10 cellular contexts compared by ENCODE assay signal in genomic region chr2:111157071-111157661, GRCh38. TPM values are rescaled to one million over a fixed set of nuclear protein-coding genes. Genes with fewer than 3 reads are reported as not detected.
DNase-seq lines count a peak whose midpoint lies in the region; ATAC-seq, FAIRE-seq and TF ChIP-seq lines count a peak whose summit lies in the region.
"Had no signal": no experiment of that assay in that cellular context is flagged by ENCODE, and none has a peak within 500 bp of the region (broad histone marks: within the 10 kb centered on the region; RNA-seq: fewer than 3 reads in every experiment).

No MANE protein-coding gene starts in this region.

- CTCF ChIA-PET in WTC11 (lab: Charles Lee), result no interaction called here

- H3K9me3 Mint-ChIP-seq in WTC11, result no peaks in the 10 kb centered on the region
- no peaks in the 10 kb centered on the region for H3K9me3 Mint-ChIP-seq in mesothelial cell of epicardium
- H3K9me3 Mint-ChIP-seq in CD14-positive monocyte, result no peaks in the 10 kb centered on the region

- H3K36me3 Mint-ChIP-seq in WTC11 (peaks cover 38% of the 10 kb centered on the region), mesothelial cell of epicardium (peaks cover 24% of the 10 kb centered on the region), CD14-positive monocyte (peaks cover 93 to 95% of the 10 kb centered on the region in 2 donors)

- H3K27me3 Mint-ChIP-seq in WTC11 (ENCODE audit: low read depth), result no peaks in the 10 kb centered on the region
- H3K27me3 Mint-ChIP-seq in mesothelial cell of epicardium (ENCODE audit: low read depth), result no peaks in the 10 kb centered on the region
- peaks cover 0 to 1% (median 0%) of the 10 kb centered on the region in 3 donors for H3K27me3 Mint-ChIP-seq in CD14-positive monocyte (ENCODE audit: low read depth in 3 of 3)

- H3K4me3 Mint-ChIP-seq in WTC11, result no peak overlapping the region
- H3K4me3 Mint-ChIP-seq in mesothelial cell of epicardium, result no peak overlapping the region
- no peak overlapping the region for H3K4me3 Mint-ChIP-seq in CD14-positive monocyte

- H3K36me3 ChIP-seq in brain microvascular endothelial cell (replicated peaks) (no peaks in the 10 kb centered on the region), small intestine (ENCODE audit: control insufficient read depth in 2 of 2, insufficient read depth in 2 of 2, low read length in 2 of 2) (peaks cover 4 to 10% of the 10 kb centered on the region in 2 donors)

- H3K27ac Mint-ChIP-seq in WTC11 (0 out of 2 replicates have a peak overlapping the region, but pooled peaks have one; percentile 43), mesothelial cell of epicardium (no peak overlapping the region), CD14-positive monocyte (peak overlapping the region in 2 of 7 donors; percentile 27 to 63)

- no peak for DNase-seq in WTC11 (ENCODE audit: low spot score)
- no peak for DNase-seq in mesothelial cell of epicardium (ENCODE audit: low spot score in 2 of 2, unreplicated experiment in 2 of 2)
- DNase-seq in brain microvascular endothelial cell, result no peak
- DNase-seq in small intestine, result no peak
- DNase-seq in CD14-positive monocyte (ENCODE audit: low spot score), result no peak
- DNase-seq: amygdala had no signal

- no peak overlapping the region for H3K27ac ChIP-seq in brain microvascular endothelial cell
- H3K27ac ChIP-seq in small intestine (ENCODE audit: low read depth in 1 of 2, low read length in 1 of 2), result peak overlapping the region in 1 of 2 donors; percentile 61

- H3K27me3 ChIP-seq in brain microvascular endothelial cell (replicated peaks) (no peaks in the 10 kb centered on the region), small intestine (ENCODE audit: control insufficient read depth in 2 of 2, insufficient read depth in 2 of 2, low read length in 2 of 2) (no peaks in the 10 kb centered on the region)

- intact Hi-C loops in CD14-positive monocyte (cut with micrococcal nuclease), result no loop called here

- no peak overlapping the region for H3K4me3 ChIP-seq in brain microvascular endothelial cell (ENCODE audit: low read depth, low read length)
- no peak overlapping the region for H3K4me3 ChIP-seq in small intestine (ENCODE audit: low read depth in 1 of 2, low read length in 2 of 2)
- H3K4me3 ChIP-seq: K562 had no signal

- WGBS in small intestine, 3 donors, result 68 to 73% (median 68%) methylated on average over 5 of the region's 5 CpGs

- in situ Hi-C loops in brain microvascular endothelial cell (cut with HindIII; ENCODE audit: low pct_ligation_motif_present, low sequenced_read_pairs), result no loop called here

- POLR2A ChIA-PET in WTC11 (lab: Charles Lee), result no interaction called here

- no peaks in the 10 kb centered on the region for H3K9me3 ChIP-seq in small intestine (ENCODE audit: control insufficient read depth, low read depth)

- H3K4me1 ChIP-seq in small intestine (ENCODE audit: control insufficient read depth in 2 of 2, insufficient read depth in 1 of 2, low read depth in 1 of 2, low read length in 1 of 2), result no peaks in the 10 kb centered on the region

- no peak for TF ChIP-seq CTCF in WTC11 (IDR thresholded peaks at IDR 0.05)
- no peak for TF ChIP-seq CTCF in mesothelial cell of epicardium (IDR thresholded peaks at IDR 0.05; ENCODE audit: unreplicated experiment)
- no peak for TF ChIP-seq CTCF in brain microvascular endothelial cell (IDR thresholded peaks at IDR 0.05; ENCODE audit: low read depth, low read length, missing control alignments)
- no peak for TF ChIP-seq CTCF in CD14-positive monocyte (IDR thresholded peaks at IDR 0.05)

- peak; percentile 67 for ATAC-seq in GM18511 (IDR thresholded peaks at IDR 0.05; ENCODE audit: unreplicated experiment)
- peak; percentile 56 for ATAC-seq in GM21367 (IDR thresholded peaks at IDR 0.05; ENCODE audit: unreplicated experiment)
- ATAC-seq in HG03342 (IDR thresholded peaks at IDR 0.05; ENCODE audit: unreplicated experiment), result peak; percentile 39
- ATAC-seq in WTC11, result no peak
- ATAC-seq: K562 had no signal

- H3K4me1 Mint-ChIP-seq in WTC11 (peaks cover 21% of the 10 kb centered on the region), mesothelial cell of epicardium (peaks cover 12% of the 10 kb centered on the region), CD14-positive monocyte (peaks cover 6% of the 10 kb centered on the region)

- FAIRE-seq in small intestine (lab: Jason Lieb, UNC), result no peak
- FAIRE-seq: K562 had no signal

TF ChIP-seq in WTC11, 78 proteins besides CTCF, POLR2A, EP300 and RAD21:
- TF ChIP-seq, protein P1, sequence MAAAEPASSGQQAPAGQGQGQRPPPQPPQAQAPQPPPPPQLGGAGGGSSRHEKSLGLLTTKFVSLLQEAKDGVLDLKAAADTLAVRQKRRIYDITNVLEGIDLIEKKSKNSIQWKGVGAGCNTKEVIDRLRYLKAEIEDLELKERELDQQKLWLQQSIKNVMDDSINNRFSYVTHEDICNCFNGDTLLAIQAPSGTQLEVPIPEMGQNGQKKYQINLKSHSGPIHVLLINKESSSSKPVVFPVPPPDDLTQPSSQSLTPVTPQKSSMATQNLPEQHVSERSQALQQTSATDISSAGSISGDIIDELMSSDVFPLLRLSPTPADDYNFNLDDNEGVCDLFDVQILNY (CRISPR knock-in tag; IDR thresholded peaks at IDR 0.05), result no peak
- TF ChIP-seq, protein P2, sequence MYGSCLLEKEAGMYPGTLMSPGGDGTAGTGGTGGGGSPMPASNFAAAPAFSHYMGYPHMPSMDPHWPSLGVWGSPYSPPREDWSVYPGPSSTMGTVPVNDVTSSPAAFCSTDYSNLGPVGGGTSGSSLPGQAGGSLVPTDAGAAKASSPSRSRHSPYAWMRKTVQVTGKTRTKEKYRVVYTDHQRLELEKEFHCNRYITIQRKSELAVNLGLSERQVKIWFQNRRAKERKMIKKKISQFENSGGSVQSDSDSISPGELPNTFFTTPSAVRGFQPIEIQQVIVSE (CRISPR knock-in tag; IDR thresholded peaks at IDR 0.05; ENCODE audit: borderline replicate concordance), result no peak
- TF ChIP-seq, protein P3, sequence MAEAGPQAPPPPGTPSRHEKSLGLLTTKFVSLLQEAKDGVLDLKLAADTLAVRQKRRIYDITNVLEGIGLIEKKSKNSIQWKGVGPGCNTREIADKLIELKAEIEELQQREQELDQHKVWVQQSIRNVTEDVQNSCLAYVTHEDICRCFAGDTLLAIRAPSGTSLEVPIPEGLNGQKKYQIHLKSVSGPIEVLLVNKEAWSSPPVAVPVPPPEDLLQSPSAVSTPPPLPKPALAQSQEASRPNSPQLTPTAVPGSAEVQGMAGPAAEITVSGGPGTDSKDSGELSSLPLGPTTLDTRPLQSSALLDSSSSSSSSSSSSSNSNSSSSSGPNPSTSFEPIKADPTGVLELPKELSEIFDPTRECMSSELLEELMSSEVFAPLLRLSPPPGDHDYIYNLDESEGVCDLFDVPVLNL (CRISPR knock-in tag; IDR thresholded peaks at IDR 0.05; ENCODE audit: borderline replicate concordance, low read depth), result no peak
- TF ChIP-seq, protein P4, sequence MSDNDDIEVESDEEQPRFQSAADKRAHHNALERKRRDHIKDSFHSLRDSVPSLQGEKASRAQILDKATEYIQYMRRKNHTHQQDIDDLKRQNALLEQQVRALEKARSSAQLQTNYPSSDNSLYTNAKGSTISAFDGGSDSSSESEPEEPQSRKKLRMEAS (CRISPR knock-in tag; IDR thresholded peaks at IDR 0.05), result no peak
- TF ChIP-seq FOXK1 (CRISPR knock-in tag; IDR thresholded peaks at IDR 0.05), result no peak
- TF ChIP-seq HMGA2 (CRISPR knock-in tag; IDR thresholded peaks at IDR 0.05), result no peak
- TF ChIP-seq ZNF671 (CRISPR knock-in tag; IDR thresholded peaks at IDR 0.05), result no peak

RNA-seq across cellular contexts. Expression of gene BCL2L11, which starts 36.5 kb away (rescaled TPM):
- total RNA-seq in WTC11 (2021) (19.3 to 20.8 TPM (median 20.7 TPM) in 3 replicates), mesothelial cell of epicardium (20.1 to 24.5 TPM (median 21.7 TPM) in 3 replicates)
- polyA plus RNA-seq in small intestine (10 to 100 TPM in 2 of 3 donors, 1 to 10 TPM in 1; 8.5 to 10.8 (median 10.3) TPM), CD14-positive monocyte (10 to 100 TPM in 1 of 2 donors, 1 to 10 TPM in 1; 8.8 to 20.4 TPM)
